Comparison of ENCODE assay signal across 12 cellular contexts in the genomic region with DNA sequence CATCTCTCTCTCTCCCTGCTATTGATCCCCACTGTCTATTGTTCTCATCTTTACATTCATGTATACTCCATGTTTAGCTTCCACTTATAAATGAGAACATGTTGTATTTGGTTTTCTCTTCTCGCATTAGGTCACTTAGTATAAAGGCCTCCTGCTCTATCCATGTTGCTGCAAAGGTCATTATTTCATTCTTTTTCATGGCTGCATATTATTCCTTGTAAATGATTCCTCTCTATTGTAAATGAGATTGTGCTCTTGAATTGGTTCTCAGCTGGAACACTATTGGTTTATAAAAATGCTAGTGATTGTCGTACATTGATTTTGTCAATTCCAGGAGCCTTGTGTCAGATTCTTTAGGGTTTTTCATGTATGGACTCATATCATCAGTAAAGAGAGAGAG. TPM values are rescaled to one million over a fixed set of nuclear protein-coding genes. Genes with fewer than 3 reads are reported as not detected.
"Had no signal": no experiment of that assay in that cellular context is flagged by ENCODE, and none has a peak within 500 bp of the region (broad histone marks: within the 10 kb centered on the region; RNA-seq: fewer than 3 reads in every experiment).

No MANE protein-coding gene starts in this region.

- H3K4me2 ChIP-seq: GM23338, KMS-11 had no signal

- DNase-seq: H9, HCEC 1CT, HFFc6, IMR-90, Karpas-422, KBM-7 had no signal

- H3K4me1 Mint-ChIP-seq: GM23338, H9 had no signal

- H3K27ac Mint-ChIP-seq: GM23338, H9, HFFc6 had no signal

- H3K4me3 Mint-ChIP-seq: GM23338, H9, HFFc6 had no signal

- H3K9ac ChIP-seq: KMS-11 had no signal

- H2AFZ ChIP-seq: GM23338 had no signal

- FAIRE-seq: H1, H54, HTR-8/SVneo had no signal

- H3K4me3 ChIP-seq: GM23338 had no signal

- ATAC-seq: GM23338 had no signal

- H3K27ac ChIP-seq: KMS-11 had no signal

RNA-seq across cellular contexts. Expression of a gene that starts 13.5 kb away (rescaled TPM):
- total RNA-seq: GM23338, H1, H9, HFFc6, HT-29, IMR-90 had no signal
- polyA plus RNA-seq: IMR-90 had no signal
